Comparison of ENCODE assay signal across 10 cellular contexts in the genomic region with DNA sequence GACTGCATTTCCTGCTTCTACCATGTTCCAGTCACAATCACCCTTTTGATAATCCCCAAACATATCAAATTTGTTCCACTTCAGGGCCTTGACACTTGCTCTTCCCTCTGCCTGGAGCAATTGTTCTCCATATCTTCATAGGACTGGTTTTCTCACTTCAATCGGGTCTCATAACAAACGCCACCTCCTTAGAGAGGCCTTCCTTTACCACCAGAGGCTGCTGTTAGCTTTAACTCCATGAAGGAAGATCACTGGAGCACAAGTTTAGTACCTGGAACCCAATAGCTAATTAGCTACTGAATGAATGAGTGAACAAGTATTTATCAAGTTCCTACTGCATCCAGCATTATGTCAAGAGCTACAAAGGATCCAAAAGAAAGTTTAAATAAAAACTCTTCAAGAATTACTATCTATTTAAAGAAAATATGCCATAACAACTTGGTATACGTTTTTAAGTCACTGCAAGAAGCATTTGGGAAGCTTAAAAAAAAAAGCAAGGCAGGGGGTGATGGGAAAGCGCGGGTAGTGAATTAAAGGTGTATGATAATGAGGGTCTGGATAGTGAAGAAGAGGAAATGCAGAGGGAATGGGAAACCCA. TPM values are rescaled to one million over a fixed set of nuclear protein-coding genes. Genes with fewer than 3 reads are reported as not detected.
DNase-seq lines count a peak whose midpoint lies in the region; ATAC-seq and TF ChIP-seq lines count a peak whose summit lies in the region.
"Had no signal": no experiment of that assay in that cellular context is flagged by ENCODE, and none has a peak within 500 bp of the region (broad histone marks: within the 10 kb centered on the region; RNA-seq: fewer than 3 reads in every experiment).

No MANE protein-coding gene starts in this region.

- no peaks in the 10 kb centered on the region for H3K27me3 ChIP-seq in adrenal gland

- ATAC-seq in HG03469 (IDR thresholded peaks at IDR 0.05; ENCODE audit: unreplicated experiment): no peak
- ATAC-seq: activated T-cell treated with anti-CD3 and anti-CD28 coated beads, Interleukin-2, amount 50 U/mL, for 4 hours had no signal

- no peaks in the 10 kb centered on the region for H3K4me1 ChIP-seq in adrenal gland (replicated peaks in 1 of 2)

- H3K36me3 Mint-ChIP-seq in HFFc6 (ENCODE audit: low read depth): no peaks in the 10 kb centered on the region

- peaks cover 6% of the 10 kb centered on the region; the same call in 1 of the 2 replicates for H3K4me1 Mint-ChIP-seq in HFFc6 (ENCODE audit: low read depth)

- no peak overlapping the region for H3K4me3 ChIP-seq in adrenal gland

- 78 to 85% (median 80%) methylated on average over 5 of the region's 5 CpGs for WGBS in adrenal gland, 4 donors

- DNase-seq in AML-193 (lab: John Stamatoyannopoulos, UW) (peak; percentile 48 to 56), HFFc6 (peak; percentile 4), adrenal gland (no peak), iris pigment epithelial cell (ENCODE audit: low read depth) (peak; percentile 18), GM20000 (ENCODE audit: low spot score) (no peak), NCI-H187 (lab: John Stamatoyannopoulos, UW) (no peak), cerebellum (ENCODE audit: low spot score) (no peak)
- DNase-seq: activated T-cell treated with anti-CD3 and anti-CD28 coated beads, Interleukin-2, amount 50 U/mL, for 4 hours; hypothalamus had no signal

- H3K27me3 Mint-ChIP-seq in HFFc6 (ENCODE audit: insufficient read depth): peaks cover 1% of the 10 kb centered on the region; the same call in 1 of the 2 replicates

- no peak overlapping the region for H3K27ac ChIP-seq in adrenal gland

- TF ChIP-seq POLR2A in adrenal gland (IDR thresholded peaks at IDR 0.05): no peak

- H3K27ac Mint-ChIP-seq in HFFc6: no peak overlapping the region

- H3K9me3 Mint-ChIP-seq in HFFc6: no peaks in the 10 kb centered on the region
- H3K9me3 Mint-ChIP-seq: activated T-cell treated with anti-CD3 and anti-CD28 coated beads, Interleukin-2, amount 50 U/mL, for 4 hours had no signal

- no peaks in the 10 kb centered on the region for H3K36me3 ChIP-seq in adrenal gland (replicated peaks in 1 of 2)

- intact Hi-C loops in adrenal gland (cut with DNase I): no loop called here

- H3K4me3 Mint-ChIP-seq in HFFc6: no peak overlapping the region
- H3K4me3 Mint-ChIP-seq: activated T-cell treated with anti-CD3 and anti-CD28 coated beads, Interleukin-2, amount 50 U/mL, for 4 hours had no signal

- H3K9me3 ChIP-seq in adrenal gland (replicated peaks in 1 of 3): no peaks in the 10 kb centered on the region

- peak; percentile 55; the same call in 1 of the 2 replicates for TF ChIP-seq CTCF in HFFc6 (IDR thresholded peaks at IDR 0.05)
- peak in 4 of 6 experiments; percentile 13 to 21 (median 16) for TF ChIP-seq CTCF in adrenal gland (IDR thresholded peaks at IDR 0.05)
- no peak for TF ChIP-seq CTCF in GM20000 (IDR thresholded peaks at IDR 0.05; ENCODE audit: extremely low read depth, missing control alignments)

RNA-seq across cellular contexts. Expression of a gene that starts 58.8 kb away (rescaled TPM):
- total RNA-seq in HFFc6 (2021; fragmentation: NEBNext Ultra II Directional; extraction: Animal tissue kit (Norgen Biotek cat#: 25700)): 10 to 100 TPM; 18.6 to 23.7 (median 19.2) TPM
- total RNA-seq in adrenal gland (100 to 1,000 TPM in 3 of 8 donors, 10 to 100 TPM in 5; 44.0 to 136 (median 77.0) TPM), cerebellum (250 TPM)
- 10 to 100 TPM; 18.9 to 61.8 (median 38.8) TPM for polyA plus RNA-seq in adrenal gland

Comparison
In these comparisons a context has a peak if more than half of its experiments do, and no peak if none do; other contexts are left out.
1. DNase-seq: peak in AML-193 (2 of 2), HFFc6 (single experiment) and iris pigment epithelial cell (single experiment); none in adrenal gland (0 of 7), GM20000 (single experiment), NCI-H187 (0 of 2) and cerebellum (single experiment).